ENCODE assay signal across 6 cellular contexts in the genomic region with DNA sequence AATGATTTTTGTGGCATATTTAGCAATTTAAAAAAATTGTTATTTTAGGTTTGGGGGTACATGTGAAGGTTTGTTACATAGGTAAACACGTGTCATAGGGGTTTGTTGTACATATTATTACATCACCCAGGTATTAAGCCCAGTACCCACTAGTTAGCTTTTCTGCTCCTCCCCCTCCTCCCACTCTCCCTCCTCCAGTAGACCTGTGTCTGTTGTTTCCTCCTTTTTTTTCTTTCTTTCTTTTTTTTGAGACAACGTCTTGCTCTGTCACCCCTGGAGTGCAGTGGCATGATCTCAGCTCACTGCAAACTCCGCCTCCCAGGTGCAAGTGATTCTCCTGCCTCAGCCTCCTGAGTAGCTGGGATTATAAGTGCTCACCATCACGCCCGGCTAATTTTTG. TPM values are rescaled to one million over a fixed set of nuclear protein-coding genes. Genes with fewer than 3 reads are reported as not detected.
DNase-seq lines count a peak whose midpoint lies in the region; ATAC-seq, FAIRE-seq and TF ChIP-seq lines count a peak whose summit lies in the region.
"Not testable (repeated sequence)": the region's sequence is repeated elsewhere in the genome, so short reads cannot be mapped to it uniquely, and the experiment has no call there.

No MANE protein-coding gene starts in this region.

- H3K27me3 ChIP-seq in BLaER1; HepG2 (ENCODE audit: control insufficient read depth in 1 of 2, insufficient read depth in 2 of 2, low read length in 2 of 2): not testable (repeated sequence)
- H3K27me3 ChIP-seq in DOHH2 (ENCODE audit: control insufficient read depth, low read length) (peaks cover 13% of the 10 kb centered on the region; the same call in 1 of the 2 replicates), K562 (ENCODE audit: control insufficient read depth in 2 of 2, insufficient read depth in 2 of 2, low read length in 2 of 2) (peaks cover 3 to 30% of the 10 kb centered on the region in 2 experiments)

- DNase-seq in NAMALWA (ENCODE audit: low spot score) (peak; percentile 24), NCI-H69 (lab: John Stamatoyannopoulos, UW) (peak; percentile 16)
- DNase-seq in K562 (ENCODE audit: extremely low read depth in 1 of 4, low spot score in 3 of 4); HepG2 (ENCODE audit: low spot score): not testable (repeated sequence)

- not testable (repeated sequence) for H3K9ac ChIP-seq in BLaER1; K562 (ENCODE audit: insufficient read depth in 1 of 2, low read depth in 2 of 2, low read length in 2 of 2); HepG2 (ENCODE audit: insufficient read depth, low read depth, low read length)

- 0% methylated on average over 5 of the region's 5 CpGs for WGBS in K562 (ENCODE audit: insufficient coverage, low coverage, missing lambda C conversion rate)
- WGBS in HepG2 (ENCODE audit: low lambda C conversion rate): 61% methylated on average over 5 of the region's 5 CpGs

- H4K20me1 ChIP-seq in BLaER1; DOHH2 (ENCODE audit: control insufficient read depth, insufficient read depth, low read depth, low read length); K562 (replicated peaks; ENCODE audit: control insufficient read depth, insufficient read depth, low read length); HepG2 (ENCODE audit: insufficient read depth, low read length): not testable (repeated sequence)

- H3F3A ChIP-seq in DOHH2 (ENCODE audit: control insufficient read depth, insufficient read depth): not testable (repeated sequence)

- not testable (repeated sequence) for H3K9me1 ChIP-seq in K562 (ENCODE audit: control insufficient read depth, insufficient read depth, low read length)

- H3K4me2 ChIP-seq in BLaER1 (peak overlapping the region; percentile 44), DOHH2 (ENCODE audit: low read length) (peak overlapping the region; percentile 39)
- not testable (repeated sequence) for H3K4me2 ChIP-seq in K562 (ENCODE audit: insufficient read depth, low read length); HepG2 (ENCODE audit: low read depth, low read length)

- not testable (repeated sequence) for TF ChIP-seq EP300 in K562 (IDR thresholded peaks at IDR 0.05; ENCODE audit: low read length); HepG2 (IDR thresholded peaks at IDR 0.05; ENCODE audit: low read depth in 2 of 2, low read length in 2 of 2); HepG2 (CRISPR knock-in tag; IDR thresholded peaks at IDR 0.05; ENCODE audit: borderline replicate concordance)

- H3K9me3 ChIP-seq in BLaER1; DOHH2 (ENCODE audit: control insufficient read depth, insufficient read depth, low read length); K562 (replicated peaks; ENCODE audit: control insufficient read depth, insufficient read depth, low read depth, low read length); HepG2 (ENCODE audit: low read length): not testable (repeated sequence)

- FAIRE-seq in K562 (lab: Jason Lieb, UNC); HepG2 (lab: Jason Lieb, UNC): not testable (repeated sequence)

- intact Hi-C loops in K562 (cut with micrococcal nuclease) (loop anchor here (2.0 to 10.0 kb wide), 3 partner anchors 103 to 377 kb away; partner anchors contain the start of gene STK10), HepG2 (cut with micrococcal nuclease; ENCODE audit: unreplicated experiment) (loop anchor here (5.0 kb wide), 1 partner anchor 160 kb away; the partner anchor contains the start of gene SH3PXD2B)

- H3K9me2 ChIP-seq in DOHH2 (replicated peaks; ENCODE audit: control insufficient read depth, low read length): not testable (repeated sequence)

- not testable (repeated sequence) for TF ChIP-seq POLR2A in K562 (conservative IDR thresholded peaks at IDR 0.05); HepG2 (IDR thresholded peaks at IDR 0.05; ENCODE audit: insufficient read depth in 1 of 2, low read depth in 2 of 2, low read length in 2 of 2)

- CTCF ChIA-PET in K562 (lab: Yijun Ruan, JAX; ENCODE audit: low intra/inter-chr PET ratio); HepG2 (lab: Yijun Ruan, JAX; ENCODE audit: low intra/inter-chr PET ratio, low total read pairs): not testable (repeated sequence)

- H3K4me3 ChIP-seq in BLaER1; DOHH2 (ENCODE audit: low read length); K562; HepG2 (replicated peaks in 1 of 3; ENCODE audit: insufficient read depth in 1 of 3, low read depth in 2 of 3, low read length in 3 of 3): not testable (repeated sequence)

- H3K4me1 ChIP-seq in BLaER1 (peaks cover 20% of the 10 kb centered on the region), DOHH2 (ENCODE audit: control insufficient read depth, low read length) (peaks cover 26% of the 10 kb centered on the region), HepG2 (ENCODE audit: insufficient read depth, low read length) (peaks cover 32% of the 10 kb centered on the region)
- not testable (repeated sequence) for H3K4me1 ChIP-seq in K562 (replicated peaks in 1 of 2; ENCODE audit: control insufficient read depth in 2 of 2, insufficient read depth in 2 of 2, low read length in 2 of 2)

- not testable (repeated sequence) for H3K27ac ChIP-seq in BLaER1; DOHH2 (ENCODE audit: low read depth, low read length); K562 (ENCODE audit: extremely low read depth, low read depth, low read length); HepG2 (ENCODE audit: extremely low read length, insufficient read depth, low read length)

- in situ Hi-C loops in K562 (cut with MboI); HepG2 (cut with HindIII; ENCODE audit: extremely low pct_ligation_motif_present, low pct_unique_long_range_greater_than_20kb): not testable (repeated sequence)

- BruUV-seq in K562 (replicated peaks; lab: Mats Ljungman, UMichigan); HepG2 (replicated peaks; lab: Mats Ljungman, UMichigan): not testable (repeated sequence)

- not testable (repeated sequence) for TF ChIP-seq CTCF in DOHH2 (IDR thresholded peaks at IDR 0.05; ENCODE audit: low read depth, low read length, poor library complexity, severe bottlenecking); K562 (IDR thresholded peaks at IDR 0.05 in 2 of 3, conservative IDR thresholded peaks at IDR 0.05 in 1 of 3; ENCODE audit: insufficient read depth in 2 of 3, low read depth in 1 of 3, low read length in 3 of 3); HepG2 (CRISPR knock-in tag; IDR thresholded peaks at IDR 0.05)

- ATAC-seq in K562, HepG2: not testable (repeated sequence)

- H3K79me2 ChIP-seq in DOHH2 (ENCODE audit: control insufficient read depth, low read length); K562 (ENCODE audit: control insufficient read depth, insufficient read depth, low read length); HepG2 (ENCODE audit: insufficient read depth, low read length): not testable (repeated sequence)

- TF ChIP-seq RAD21 in K562 (CRISPR knock-in tag; conservative IDR thresholded peaks at IDR 0.05 in 1 of 2, IDR thresholded peaks at IDR 0.05 in 1 of 2); HepG2 (CRISPR knock-in tag; IDR thresholded peaks at IDR 0.05): not testable (repeated sequence)

- H3K36me3 ChIP-seq in BLaER1; DOHH2 (ENCODE audit: control insufficient read depth, low read length); K562 (ENCODE audit: control insufficient read depth, insufficient read depth, low read length); HepG2 (replicated peaks in 1 of 2; ENCODE audit: control insufficient read depth in 1 of 2, insufficient read depth in 2 of 2, low read length in 2 of 2): not testable (repeated sequence)

- POLR2A ChIA-PET in K562 (lab: Yijun Ruan, JAX); HepG2 (lab: Yijun Ruan, JAX): not testable (repeated sequence)

- not testable (repeated sequence) for H2AFZ ChIP-seq in K562 (ENCODE audit: low read depth, low read length); HepG2 (ENCODE audit: low read length)

RNA-seq across cellular contexts. Expression of gene UBTD2, which starts 8.3 kb away (rescaled TPM):
- 0.12 and 0.19 TPM in 2 replicates for total RNA-seq in K562 (2011; cell fraction: chromatin; rRNA removed; ENCODE audit: low replicate concordance)
- total RNA-seq in K562 (2011; cell fraction: nucleolus; rRNA removed): 0.13 TPM in 1 of 2 replicates, not detected in the other
- total RNA-seq in K562 (2011; cell fraction: nucleoplasm; rRNA removed): 0.15 TPM in 1 of 2 replicates, not detected in the other
- 0.08 and 0.23 TPM in 2 replicates for total RNA-seq in K562 (2014; rRNA removed)
- 0.15 and 0.19 TPM in 2 replicates for total RNA-seq in K562 (2014; rRNA removed; fragmentation: Illumina TruSeq; extraction: Trizol)
- 0.07 and 0.08 TPM in 2 replicates for total RNA-seq in K562 (2015; rRNA removed; fragmentation: Illumina TruSeq; extraction: Trizol)
- 0.16 and 0.22 TPM in 2 replicates for total RNA-seq in K562 (2021)
- polyA plus RNA-seq in K562 (2011; rRNA removed): 0.23 and 0.46 TPM in 2 replicates
- polyA plus RNA-seq in K562 (2011; cell fraction: cytosol; rRNA removed): 0.03 and 0.22 TPM in 2 replicates
- 0.04 and 0.11 TPM in 2 replicates for polyA plus RNA-seq in K562 (2011; cell fraction: nucleus; rRNA removed)
- polyA plus RNA-seq in K562 (2012): 0.10 and 0.17 TPM in 2 replicates
- polyA plus RNA-seq in K562 (2014; fragmentation: Illumina TruSeq; extraction: Trizol): 0.12 and 0.18 TPM in 2 replicates
- polyA plus RNA-seq in K562 (2014; fragmentation: Nextera tagmentation; extraction: Ambion mirVana): under 1 TPM in 1 of 2 experiments, not detected in 1; 0.01 TPM
- 0.03 and 0.18 TPM in 2 replicates for polyA plus RNA-seq in K562 (2014; rRNA removed)
- 0.18 and 0.46 TPM in 2 replicates for polyA minus RNA-seq in K562 (2011; rRNA and poly(A)+ RNA removed)
- polyA minus RNA-seq in K562 (2011; cell fraction: cytosol; rRNA and poly(A)+ RNA removed): 0.29 and 0.64 TPM in 2 replicates
- 0.13 TPM in 1 of 2 replicates, not detected in the other for polyA minus RNA-seq in K562 (2011; cell fraction: nucleus; rRNA and poly(A)+ RNA removed)
- 24.1 and 32.9 TPM in 2 replicates for total RNA-seq in HepG2 (2016; rRNA removed; fragmentation: Illumina TruSeq; extraction: Trizol)
- 9.7 and 11.2 TPM in 2 replicates for total RNA-seq in HepG2 (2016; cell fraction: cytosol; rRNA removed; fragmentation: Illumina TruSeq; extraction: Trizol; ENCODE audit: low read depth)
- 24.7 and 30.9 TPM in 2 replicates for total RNA-seq in HepG2 (2016; cell fraction: insoluble cytoplasmic fraction; rRNA removed; fragmentation: Illumina TruSeq; extraction: Trizol)
- total RNA-seq in HepG2 (2016; cell fraction: membrane; rRNA removed; fragmentation: Illumina TruSeq; extraction: Trizol): 41.5 and 46.2 TPM in 2 replicates
- 14.0 and 15.3 TPM in 2 replicates for total RNA-seq in HepG2 (2016; cell fraction: nucleus; rRNA removed; fragmentation: Illumina TruSeq; extraction: Trizol)
- 13.6 and 15.2 TPM in 2 replicates for polyA plus RNA-seq in HepG2 (2011; rRNA removed)
- polyA plus RNA-seq in HepG2 (2011; cell fraction: cytosol; rRNA removed): 8.1 and 12.6 TPM in 2 replicates
- 4.2 and 5.7 TPM in 2 replicates for polyA plus RNA-seq in HepG2 (2011; cell fraction: nucleus; rRNA removed)
- 15.3 and 22.4 TPM in 2 replicates for polyA plus RNA-seq in HepG2 (2012)
- 13.7 and 15.1 TPM in 2 replicates for polyA plus RNA-seq in HepG2 (2016; cell fraction: cytosol; fragmentation: Illumina TruSeq; extraction: Trizol; ENCODE audit: low read depth)
- polyA plus RNA-seq in HepG2 (2016; cell fraction: insoluble cytoplasmic fraction; fragmentation: Illumina TruSeq; extraction: Trizol; ENCODE audit: low read depth): 36.9 and 39.9 TPM in 2 replicates
- 40.2 and 41.2 TPM in 2 replicates for polyA plus RNA-seq in HepG2 (2016; cell fraction: membrane; fragmentation: Illumina TruSeq; extraction: Trizol; ENCODE audit: low read depth)
- polyA plus RNA-seq in HepG2 (2016; cell fraction: nucleus; fragmentation: Illumina TruSeq; extraction: Trizol; ENCODE audit: insufficient read depth, low read depth): 20.7 and 21.5 TPM in 2 replicates
- 7.6 and 8.4 TPM in 2 replicates for polyA minus RNA-seq in HepG2 (2011; rRNA and poly(A)+ RNA removed; ENCODE audit: low replicate concordance)
- 14.6 and 18.6 TPM in 2 replicates for polyA minus RNA-seq in HepG2 (2011; cell fraction: cytosol; rRNA and poly(A)+ RNA removed)
- polyA minus RNA-seq in HepG2 (2011; cell fraction: nucleus; rRNA and poly(A)+ RNA removed): 12.5 and 14.8 TPM in 2 replicates

Comparison
In these comparisons a context has a peak if more than half of its experiments do, and no peak if none do; other contexts are left out.
1. RNA of gene UBTD2, which starts 8.3 kb away (total RNA-seq): 9.7 to 46.2 TPM in HepG2; 0.07 to 0.23 TPM in K562; every median in the first group is over 4 times any median in the second.